In genomic region chr7:2492038-2492437, GRCh38 we compare ENCODE assay signal across 33 cellular contexts. TPM values are rescaled to one million over a fixed set of nuclear protein-coding genes. Genes with fewer than 3 reads are reported as not detected.
"Had no signal": no experiment of that assay in that cellular context is flagged by ENCODE, and none has a peak within 500 bp of the region (broad histone marks: within the 10 kb centered on the region; RNA-seq: fewer than 3 reads in every experiment).

No MANE protein-coding gene starts in this region.

- H3K9me3 Mint-ChIP-seq: activated CD4-positive, alpha-beta memory T cell treated with anti-CD3 and anti-CD28 coated beads for 36 hours; activated CD4-positive, alpha-beta T cell treated with anti-CD3 and anti-CD28 coated beads, Interleukin-2, amount 10 ng/mL, durations not matched to agents 7 days and 5 days; activated T-cell treated with anti-CD3 and anti-CD28 coated beads, Interleukin-2, amount 50 U/mL, for 4 hours; central memory CD8-positive, alpha-beta T cell; T-helper 1 cell treated with Interleukin-12 subunit alpha and Interleukin-12 subunit beta and Interleukin-4 antibody, amounts not matched to agents 30 μg/mL and 1 μg/mL, for 36 hours had no signal

- H3K36me3 Mint-ChIP-seq: activated CD4-positive, alpha-beta memory T cell treated with anti-CD3 and anti-CD28 coated beads for 36 hours; WTC11 had no signal

- H3K27me3 Mint-ChIP-seq: activated CD4-positive, alpha-beta T cell treated with anti-CD3 and anti-CD28 coated beads for 36 hours had no signal

- H3K27ac ChIP-seq: brain microvascular endothelial cell, cardiac muscle cell, SJSA1 had no signal

- H3K9me3 ChIP-seq: SJSA1, SK-N-SH had no signal

- H3K4me2 ChIP-seq: SK-N-SH had no signal

- FAIRE-seq: TTC549 had no signal

- H3K4me3 ChIP-seq: cardiac muscle cell, SJSA1 had no signal

- ATAC-seq: activated CD4-positive, alpha-beta T cell treated with anti-CD3 and anti-CD28 coated beads for 36 hours; activated CD4-positive, CD25-positive, alpha-beta regulatory T cell treated with anti-CD3 and anti-CD28 coated beads, Interleukin-2, amount 50 U/mL, for 24 hours; activated T-cell treated with anti-CD3 and anti-CD28 coated beads, Interleukin-2, amount 50 U/mL, for 4 hours; WTC11 had no signal

- H3K4me3 Mint-ChIP-seq: activated CD4-positive, alpha-beta memory T cell treated with anti-CD3 and anti-CD28 coated beads for 36 hours; activated CD4-positive, alpha-beta T cell treated with anti-CD3 and anti-CD28 coated beads for 36 hours; activated CD4-positive, alpha-beta T cell treated with anti-CD3 and anti-CD28 coated beads, Interleukin-2, amount 10 ng/mL, durations not matched to agents 7 days and 5 days; activated T-cell treated with anti-CD3 and anti-CD28 coated beads, Interleukin-2, amount 50 U/mL, for 4 hours; central memory CD8-positive, alpha-beta T cell; T-helper 1 cell treated with Interleukin-12 subunit alpha and Interleukin-12 subunit beta and Interleukin-4 antibody, amounts not matched to agents 30 μg/mL and 1 μg/mL, for 36 hours; T-helper 2 cell treated with Interferon-gamma antibody and Interleukin-4, amounts not matched to agents 5 μg/mL and 100 μg/mL, for 36 hours; WTC11 had no signal

- H3K27ac Mint-ChIP-seq: activated CD4-positive, alpha-beta memory T cell treated with anti-CD3 and anti-CD28 coated beads for 36 hours; activated CD4-positive, alpha-beta T cell treated with anti-CD3 and anti-CD28 coated beads for 36 hours; activated CD4-positive, alpha-beta T cell treated with anti-CD3 and anti-CD28 coated beads, Interleukin-2, amount 10 ng/mL, durations not matched to agents 7 days and 5 days; T-helper 1 cell treated with Interleukin-12 subunit alpha and Interleukin-12 subunit beta and Interleukin-4 antibody, amounts not matched to agents 30 μg/mL and 1 μg/mL, for 36 hours; T-helper 2 cell treated with Interferon-gamma antibody and Interleukin-4, amounts not matched to agents 5 μg/mL and 100 μg/mL, for 36 hours; WTC11 had no signal

- H3K27me3 ChIP-seq: brain microvascular endothelial cell, cardiac muscle cell, SJSA1 had no signal

- H3K36me3 ChIP-seq: brain microvascular endothelial cell, cardiac muscle cell, SJSA1 had no signal

- DNase-seq: activated CD4-positive, alpha-beta memory T cell treated with anti-CD3 and anti-CD28 coated beads for 36 hours; activated CD4-positive, alpha-beta T cell treated with anti-CD3 and anti-CD28 coated beads for 36 hours; activated CD4-positive, alpha-beta T cell treated with anti-CD3 and anti-CD28 coated beads, Interleukin-2, amount 10 ng/mL, durations not matched to agents 7 days and 5 days; activated CD8-positive, alpha-beta memory T cell treated with anti-CD3 and anti-CD28 coated beads, Interleukin-2, amount 50 U/mL, for 4 hours; activated effector memory CD4-positive, alpha-beta T cell treated with Interleukin-2 at 50 U/mL for 16 hours; activated naive CD4-positive, alpha-beta T cell treated with anti-CD3 and anti-CD28 coated beads, Interleukin-2, amount 50 U/mL, for 16 hours; activated T-cell treated with anti-CD3 and anti-CD28 coated beads for 4 hours; activated T-cell treated with anti-CD3 and anti-CD28 coated beads, Interleukin-2, amount 50 U/mL, for 4 hours; amniotic stem cell; aorta; brain microvascular endothelial cell; Karpas-422; KBM-7; NCI-H1105; NCI-H1417 treated with DMSO at 0.1 percent for 48 hours; NCI-H1930; NCI-H2081 treated with DMSO at 0.1 percent for 48 hours; NCI-H226; NCI-H524 treated with DMSO at 0.1 percent for 48 hours; RPMI8226; SHP77 treated with DMSO at 0.1 percent for 48 hours; SK-N-SH had no signal

- H3K4me1 Mint-ChIP-seq: activated CD4-positive, alpha-beta T cell treated with anti-CD3 and anti-CD28 coated beads for 36 hours; activated CD4-positive, alpha-beta T cell treated with anti-CD3 and anti-CD28 coated beads, Interleukin-2, amount 10 ng/mL, durations not matched to agents 7 days and 5 days; central memory CD8-positive, alpha-beta T cell had no signal

- H3K4me1 ChIP-seq: SJSA1 had no signal

- H3K9ac ChIP-seq: SK-N-SH had no signal

RNA-seq across cellular contexts. Expression of gene GRIFIN, which starts 15.8 kb away (rescaled TPM):
- total RNA-seq: activated CD4-positive, alpha-beta memory T cell treated with anti-CD3 and anti-CD28 coated beads for 36 hours; activated CD4-positive, alpha-beta T cell treated with anti-CD3 and anti-CD28 coated beads for 36 hours; activated CD4-positive, alpha-beta T cell treated with anti-CD3 and anti-CD28 coated beads, Interleukin-2, amount 10 ng/mL, durations not matched to agents 7 days and 5 days; activated T-cell treated with anti-CD3 and anti-CD28 coated beads, Interleukin-2, amount 50 U/mL, for 4 hours; aorta; cardiac muscle cell; chondrocyte; MCF 10A; NCI-H460; SJSA1; WTC11 had no signal
- polyA plus RNA-seq: aorta, cardiac muscle cell, SK-N-SH had no signal
